ENCODE assay signal across 1 cellular context in the genomic region with DNA sequence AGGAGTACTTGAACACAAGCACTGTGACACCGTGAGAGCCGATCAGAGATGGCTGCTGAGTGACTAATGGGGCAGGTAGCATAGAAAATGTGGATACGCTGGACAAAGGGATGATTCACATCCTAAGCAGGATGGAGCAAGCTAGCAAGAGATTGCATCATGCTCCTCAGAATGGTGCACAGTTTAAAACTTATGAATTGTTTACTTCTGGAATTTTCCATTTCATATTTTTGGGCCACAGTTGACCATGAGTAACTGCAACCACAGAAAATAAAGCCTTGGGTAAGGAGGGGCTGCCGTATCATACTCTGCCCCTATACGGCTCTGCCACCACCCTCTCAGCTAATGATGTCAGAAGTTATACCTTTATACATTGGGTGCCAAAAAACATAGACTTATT.
A peak's percentile ranks its signal among the peaks of the same experiment; 100 is the strongest.
TF ChIP-seq lines count a peak whose summit lies in the region.

No MANE protein-coding gene starts in this region.

TF ChIP-seq in HepG2, 621 proteins besides CTCF, POLR2A, EP300 and RAD21 (continues in another document):
- TF ChIP-seq FOSL2 (CRISPR knock-in tag; IDR thresholded peaks at IDR 0.05) (peak; percentile 98), SOX5 (CRISPR knock-in tag; IDR thresholded peaks at IDR 0.05; ENCODE audit: borderline replicate concordance) (peak; percentile 58; the same call in 1 of the 2 replicates), ETV5 (CRISPR knock-in tag; IDR thresholded peaks at IDR 0.05; ENCODE audit: borderline replicate concordance) (peak; percentile 44; the same call in 1 of the 2 replicates), MED1 (CRISPR knock-in tag; IDR thresholded peaks at IDR 0.05) (peak; percentile 61), HNRNPH1 (optimal IDR thresholded peaks at IDR 0.05; ENCODE audit: low read depth, low read length) (no peak), HDAC1 (CRISPR knock-in tag; IDR thresholded peaks at IDR 0.05) (0 out of 2 replicates have a peak, but pooled peaks have one; percentile 24), ZSCAN22 (CRISPR knock-in tag; IDR thresholded peaks at IDR 0.05) (no peak), SNRNP70 (IDR thresholded peaks at IDR 0.05; ENCODE audit: low read depth, low read length) (no peak), CEBPB (IDR thresholded peaks at IDR 0.05; ENCODE audit: borderline replicate concordance, low read depth, low read length) (peak; percentile 98), SALL2 (CRISPR knock-in tag; IDR thresholded peaks at IDR 0.05) (no peak), ELF3 (CRISPR knock-in tag; IDR thresholded peaks at IDR 0.05) (peak; percentile 38; the same call in 1 of the 2 replicates), ZNF230 (CRISPR knock-in tag; IDR thresholded peaks at IDR 0.05) (no peak), ZFY (CRISPR knock-in tag; IDR thresholded peaks at IDR 0.05) (peak; percentile 24; the same call in 1 of the 2 replicates), ZNF350 (CRISPR knock-in tag; IDR thresholded peaks at IDR 0.05; ENCODE audit: borderline replicate concordance, low read depth) (no peak), ZNF317 (CRISPR knock-in tag; IDR thresholded peaks at IDR 0.05) (peak; percentile 77), ATF7 (IDR thresholded peaks at IDR 0.05) (peak; percentile 65; the same call in 1 of the 2 replicates), ATF7 (CRISPR knock-in tag; IDR thresholded peaks at IDR 0.05) (no peak), PITX1 (CRISPR knock-in tag; IDR thresholded peaks at IDR 0.05) (no peak), ATM (IDR thresholded peaks at IDR 0.05; ENCODE audit: borderline replicate concordance) (no peak), SSRP1 (CRISPR knock-in tag; IDR thresholded peaks at IDR 0.05) (no peak), ZNF12 (CRISPR knock-in tag; IDR thresholded peaks at IDR 0.05) (peak; percentile 44; the same call in 1 of the 2 replicates), HOXA7 (CRISPR knock-in tag; IDR thresholded peaks at IDR 0.05) (no peak)
- TF ChIP-seq, protein P1, sequence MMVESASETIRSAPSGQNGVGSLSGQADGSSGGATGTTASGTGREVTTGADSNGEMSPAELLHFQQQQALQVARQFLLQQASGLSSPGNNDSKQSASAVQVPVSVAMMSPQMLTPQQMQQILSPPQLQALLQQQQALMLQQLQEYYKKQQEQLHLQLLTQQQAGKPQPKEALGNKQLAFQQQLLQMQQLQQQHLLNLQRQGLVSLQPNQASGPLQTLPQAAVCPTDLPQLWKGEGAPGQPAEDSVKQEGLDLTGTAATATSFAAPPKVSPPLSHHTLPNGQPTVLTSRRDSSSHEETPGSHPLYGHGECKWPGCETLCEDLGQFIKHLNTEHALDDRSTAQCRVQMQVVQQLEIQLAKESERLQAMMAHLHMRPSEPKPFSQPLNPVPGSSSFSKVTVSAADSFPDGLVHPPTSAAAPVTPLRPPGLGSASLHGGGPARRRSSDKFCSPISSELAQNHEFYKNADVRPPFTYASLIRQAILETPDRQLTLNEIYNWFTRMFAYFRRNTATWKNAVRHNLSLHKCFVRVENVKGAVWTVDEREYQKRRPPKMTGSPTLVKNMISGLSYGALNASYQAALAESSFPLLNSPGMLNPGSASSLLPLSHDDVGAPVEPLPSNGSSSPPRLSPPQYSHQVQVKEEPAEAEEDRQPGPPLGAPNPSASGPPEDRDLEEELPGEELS (CRISPR knock-in tag; IDR thresholded peaks at IDR 0.05) = 0 out of 2 replicates have a peak, but pooled peaks have one; percentile 32
- TF ChIP-seq, protein P2, sequence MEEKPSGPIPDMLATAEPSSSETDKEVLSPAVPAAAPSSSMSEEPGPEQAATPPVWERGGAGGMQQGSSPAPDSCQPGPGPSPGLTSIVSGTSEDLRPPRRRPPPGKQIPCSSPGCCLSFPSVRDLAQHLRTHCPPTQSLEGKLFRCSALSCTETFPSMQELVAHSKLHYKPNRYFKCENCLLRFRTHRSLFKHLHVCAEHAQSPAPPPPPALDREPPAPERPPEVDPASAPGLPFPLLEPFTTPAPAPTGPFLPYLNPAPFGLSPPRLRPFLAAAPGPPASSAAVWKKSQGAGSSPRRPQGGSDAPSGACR (CRISPR knock-in tag; IDR thresholded peaks at IDR 0.05) = no peak
- TF ChIP-seq, protein P3, sequence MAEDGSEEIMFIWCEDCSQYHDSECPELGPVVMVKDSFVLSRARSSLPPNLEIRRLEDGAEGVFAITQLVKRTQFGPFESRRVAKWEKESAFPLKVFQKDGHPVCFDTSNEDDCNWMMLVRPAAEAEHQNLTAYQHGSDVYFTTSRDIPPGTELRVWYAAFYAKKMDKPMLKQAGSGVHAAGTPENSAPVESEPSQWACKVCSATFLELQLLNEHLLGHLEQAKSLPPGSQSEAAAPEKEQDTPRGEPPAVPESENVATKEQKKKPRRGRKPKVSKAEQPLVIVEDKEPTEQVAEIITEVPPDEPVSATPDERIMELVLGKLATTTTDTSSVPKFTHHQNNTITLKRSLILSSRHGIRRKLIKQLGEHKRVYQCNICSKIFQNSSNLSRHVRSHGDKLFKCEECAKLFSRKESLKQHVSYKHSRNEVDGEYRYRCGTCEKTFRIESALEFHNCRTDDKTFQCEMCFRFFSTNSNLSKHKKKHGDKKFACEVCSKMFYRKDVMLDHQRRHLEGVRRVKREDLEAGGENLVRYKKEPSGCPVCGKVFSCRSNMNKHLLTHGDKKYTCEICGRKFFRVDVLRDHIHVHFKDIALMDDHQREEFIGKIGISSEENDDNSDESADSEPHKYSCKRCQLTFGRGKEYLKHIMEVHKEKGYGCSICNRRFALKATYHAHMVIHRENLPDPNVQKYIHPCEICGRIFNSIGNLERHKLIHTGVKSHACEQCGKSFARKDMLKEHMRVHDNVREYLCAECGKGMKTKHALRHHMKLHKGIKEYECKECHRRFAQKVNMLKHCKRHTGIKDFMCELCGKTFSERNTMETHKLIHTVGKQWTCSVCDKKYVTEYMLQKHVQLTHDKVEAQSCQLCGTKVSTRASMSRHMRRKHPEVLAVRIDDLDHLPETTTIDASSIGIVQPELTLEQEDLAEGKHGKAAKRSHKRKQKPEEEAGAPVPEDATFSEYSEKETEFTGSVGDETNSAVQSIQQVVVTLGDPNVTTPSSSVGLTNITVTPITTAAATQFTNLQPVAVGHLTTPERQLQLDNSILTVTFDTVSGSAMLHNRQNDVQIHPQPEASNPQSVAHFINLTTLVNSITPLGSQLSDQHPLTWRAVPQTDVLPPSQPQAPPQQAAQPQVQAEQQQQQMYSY (CRISPR knock-in tag; IDR thresholded peaks at IDR 0.05) = peak; percentile 95
- TF ChIP-seq, protein P4, sequence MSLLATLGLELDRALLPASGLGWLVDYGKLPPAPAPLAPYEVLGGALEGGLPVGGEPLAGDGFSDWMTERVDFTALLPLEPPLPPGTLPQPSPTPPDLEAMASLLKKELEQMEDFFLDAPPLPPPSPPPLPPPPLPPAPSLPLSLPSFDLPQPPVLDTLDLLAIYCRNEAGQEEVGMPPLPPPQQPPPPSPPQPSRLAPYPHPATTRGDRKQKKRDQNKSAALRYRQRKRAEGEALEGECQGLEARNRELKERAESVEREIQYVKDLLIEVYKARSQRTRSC (CRISPR knock-in tag; IDR thresholded peaks at IDR 0.05; ENCODE audit: low read depth) = no peak
- TF ChIP-seq, protein P5, sequence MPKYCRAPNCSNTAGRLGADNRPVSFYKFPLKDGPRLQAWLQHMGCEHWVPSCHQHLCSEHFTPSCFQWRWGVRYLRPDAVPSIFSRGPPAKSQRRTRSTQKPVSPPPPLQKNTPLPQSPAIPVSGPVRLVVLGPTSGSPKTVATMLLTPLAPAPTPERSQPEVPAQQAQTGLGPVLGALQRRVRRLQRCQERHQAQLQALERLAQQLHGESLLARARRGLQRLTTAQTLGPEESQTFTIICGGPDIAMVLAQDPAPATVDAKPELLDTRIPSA (CRISPR knock-in tag; IDR thresholded peaks at IDR 0.05; ENCODE audit: borderline replicate concordance) = no peak
- TF ChIP-seq, protein P6, sequence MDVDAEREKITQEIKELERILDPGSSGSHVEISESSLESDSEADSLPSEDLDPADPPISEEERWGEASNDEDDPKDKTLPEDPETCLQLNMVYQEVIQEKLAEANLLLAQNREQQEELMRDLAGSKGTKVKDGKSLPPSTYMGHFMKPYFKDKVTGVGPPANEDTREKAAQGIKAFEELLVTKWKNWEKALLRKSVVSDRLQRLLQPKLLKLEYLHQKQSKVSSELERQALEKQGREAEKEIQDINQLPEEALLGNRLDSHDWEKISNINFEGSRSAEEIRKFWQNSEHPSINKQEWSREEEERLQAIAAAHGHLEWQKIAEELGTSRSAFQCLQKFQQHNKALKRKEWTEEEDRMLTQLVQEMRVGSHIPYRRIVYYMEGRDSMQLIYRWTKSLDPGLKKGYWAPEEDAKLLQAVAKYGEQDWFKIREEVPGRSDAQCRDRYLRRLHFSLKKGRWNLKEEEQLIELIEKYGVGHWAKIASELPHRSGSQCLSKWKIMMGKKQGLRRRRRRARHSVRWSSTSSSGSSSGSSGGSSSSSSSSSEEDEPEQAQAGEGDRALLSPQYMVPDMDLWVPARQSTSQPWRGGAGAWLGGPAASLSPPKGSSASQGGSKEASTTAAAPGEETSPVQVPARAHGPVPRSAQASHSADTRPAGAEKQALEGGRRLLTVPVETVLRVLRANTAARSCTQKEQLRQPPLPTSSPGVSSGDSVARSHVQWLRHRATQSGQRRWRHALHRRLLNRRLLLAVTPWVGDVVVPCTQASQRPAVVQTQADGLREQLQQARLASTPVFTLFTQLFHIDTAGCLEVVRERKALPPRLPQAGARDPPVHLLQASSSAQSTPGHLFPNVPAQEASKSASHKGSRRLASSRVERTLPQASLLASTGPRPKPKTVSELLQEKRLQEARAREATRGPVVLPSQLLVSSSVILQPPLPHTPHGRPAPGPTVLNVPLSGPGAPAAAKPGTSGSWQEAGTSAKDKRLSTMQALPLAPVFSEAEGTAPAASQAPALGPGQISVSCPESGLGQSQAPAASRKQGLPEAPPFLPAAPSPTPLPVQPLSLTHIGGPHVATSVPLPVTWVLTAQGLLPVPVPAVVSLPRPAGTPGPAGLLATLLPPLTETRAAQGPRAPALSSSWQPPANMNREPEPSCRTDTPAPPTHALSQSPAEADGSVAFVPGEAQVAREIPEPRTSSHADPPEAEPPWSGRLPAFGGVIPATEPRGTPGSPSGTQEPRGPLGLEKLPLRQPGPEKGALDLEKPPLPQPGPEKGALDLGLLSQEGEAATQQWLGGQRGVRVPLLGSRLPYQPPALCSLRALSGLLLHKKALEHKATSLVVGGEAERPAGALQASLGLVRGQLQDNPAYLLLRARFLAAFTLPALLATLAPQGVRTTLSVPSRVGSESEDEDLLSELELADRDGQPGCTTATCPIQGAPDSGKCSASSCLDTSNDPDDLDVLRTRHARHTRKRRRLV (CRISPR knock-in tag; IDR thresholded peaks at IDR 0.05) = no peak
- TF ChIP-seq, protein P7, sequence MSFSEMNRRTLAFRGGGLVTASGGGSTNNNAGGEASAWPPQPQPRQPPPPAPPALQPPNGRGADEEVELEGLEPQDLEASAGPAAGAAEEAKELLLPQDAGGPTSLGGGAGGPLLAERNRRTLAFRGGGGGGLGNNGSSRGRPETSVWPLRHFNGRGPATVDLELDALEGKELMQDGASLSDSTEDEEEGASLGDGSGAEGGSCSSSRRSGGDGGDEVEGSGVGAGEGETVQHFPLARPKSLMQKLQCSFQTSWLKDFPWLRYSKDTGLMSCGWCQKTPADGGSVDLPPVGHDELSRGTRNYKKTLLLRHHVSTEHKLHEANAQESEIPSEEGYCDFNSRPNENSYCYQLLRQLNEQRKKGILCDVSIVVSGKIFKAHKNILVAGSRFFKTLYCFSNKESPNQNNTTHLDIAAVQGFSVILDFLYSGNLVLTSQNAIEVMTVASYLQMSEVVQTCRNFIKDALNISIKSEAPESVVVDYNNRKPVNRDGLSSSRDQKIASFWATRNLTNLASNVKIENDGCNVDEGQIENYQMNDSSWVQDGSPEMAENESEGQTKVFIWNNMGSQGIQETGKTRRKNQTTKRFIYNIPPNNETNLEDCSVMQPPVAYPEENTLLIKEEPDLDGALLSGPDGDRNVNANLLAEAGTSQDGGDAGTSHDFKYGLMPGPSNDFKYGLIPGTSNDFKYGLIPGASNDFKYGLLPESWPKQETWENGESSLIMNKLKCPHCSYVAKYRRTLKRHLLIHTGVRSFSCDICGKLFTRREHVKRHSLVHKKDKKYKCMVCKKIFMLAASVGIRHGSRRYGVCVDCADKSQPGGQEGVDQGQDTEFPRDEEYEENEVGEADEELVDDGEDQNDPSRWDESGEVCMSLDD (CRISPR knock-in tag; IDR thresholded peaks at IDR 0.05; ENCODE audit: borderline replicate concordance) = no peak
- TF ChIP-seq, protein P8, sequence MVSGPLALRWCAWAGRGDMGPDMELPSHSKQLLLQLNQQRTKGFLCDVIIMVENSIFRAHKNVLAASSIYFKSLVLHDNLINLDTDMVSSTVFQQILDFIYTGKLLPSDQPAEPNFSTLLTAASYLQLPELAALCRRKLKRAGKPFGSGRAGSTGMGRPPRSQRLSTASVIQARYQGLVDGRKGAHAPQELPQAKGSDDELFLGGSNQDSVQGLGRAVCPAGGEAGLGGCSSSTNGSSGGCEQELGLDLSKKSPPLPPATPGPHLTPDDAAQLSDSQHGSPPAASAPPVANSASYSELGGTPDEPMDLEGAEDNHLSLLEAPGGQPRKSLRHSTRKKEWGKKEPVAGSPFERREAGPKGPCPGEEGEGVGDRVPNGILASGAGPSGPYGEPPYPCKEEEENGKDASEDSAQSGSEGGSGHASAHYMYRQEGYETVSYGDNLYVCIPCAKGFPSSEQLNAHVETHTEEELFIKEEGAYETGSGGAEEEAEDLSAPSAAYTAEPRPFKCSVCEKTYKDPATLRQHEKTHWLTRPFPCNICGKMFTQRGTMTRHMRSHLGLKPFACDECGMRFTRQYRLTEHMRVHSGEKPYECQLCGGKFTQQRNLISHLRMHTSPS (CRISPR knock-in tag; IDR thresholded peaks at IDR 0.05; ENCODE audit: low read depth) = no peak
- TF ChIP-seq, protein P9, sequence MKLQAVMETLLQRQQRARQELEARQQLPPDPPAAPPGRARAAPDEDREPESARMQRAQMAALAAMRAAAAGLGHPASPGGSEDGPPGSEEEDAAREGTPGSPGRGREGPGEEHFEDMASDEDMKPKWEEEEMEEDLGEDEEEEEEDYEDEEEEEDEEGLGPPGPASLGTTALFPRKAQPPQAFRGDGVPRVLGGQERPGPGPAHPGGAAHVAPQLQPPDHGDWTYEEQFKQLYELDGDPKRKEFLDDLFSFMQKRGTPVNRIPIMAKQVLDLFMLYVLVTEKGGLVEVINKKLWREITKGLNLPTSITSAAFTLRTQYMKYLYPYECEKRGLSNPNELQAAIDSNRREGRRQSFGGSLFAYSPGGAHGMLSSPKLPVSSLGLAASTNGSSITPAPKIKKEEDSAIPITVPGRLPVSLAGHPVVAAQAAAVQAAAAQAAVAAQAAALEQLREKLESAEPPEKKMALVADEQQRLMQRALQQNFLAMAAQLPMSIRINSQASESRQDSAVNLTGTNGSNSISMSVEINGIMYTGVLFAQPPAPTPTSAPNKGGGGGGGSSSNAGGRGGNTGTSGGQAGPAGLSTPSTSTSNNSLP (IDR thresholded peaks at IDR 0.05; ENCODE audit: low read depth, low read length) = 0 out of 2 replicates have a peak, but pooled peaks have one; percentile 37
